In genomic region chr15:79863886-79864285, GRCh38 we compare ENCODE assay signal across 1 cellular context.
TF ChIP-seq lines count a peak whose summit lies in the region.

No MANE protein-coding gene starts in this region.

TF ChIP-seq in K562, 482 proteins besides CTCF, POLR2A, EP300 and RAD21:
- peak; percentile 60 for TF ChIP-seq MEIS2 (IDR thresholded peaks at IDR 0.05; ENCODE audit: partially characterized antibody)
- TF ChIP-seq ZNF511 (CRISPR knock-in tag; IDR thresholded peaks at IDR 0.05) = no peak
- TF ChIP-seq XRCC3 (IDR thresholded peaks at IDR 0.05) = no peak
- TF ChIP-seq TSC22D4 (tag; IDR thresholded peaks at IDR 0.05) = no peak
- TF ChIP-seq TEAD1 (CRISPR knock-in tag; IDR thresholded peaks at IDR 0.05) = no peak
- TF ChIP-seq GABPB2 (CRISPR knock-in tag; conservative IDR thresholded peaks at IDR 0.05) = no peak
- no peak for TF ChIP-seq DMBX1 (CRISPR knock-in tag; IDR thresholded peaks at IDR 0.05; ENCODE audit: borderline replicate concordance)
- TF ChIP-seq ZBTB1 (CRISPR knock-in tag; IDR thresholded peaks at IDR 0.05; ENCODE audit: borderline replicate concordance, low read depth) = no peak
- TF ChIP-seq ZBTB33 (CRISPR knock-in tag; IDR thresholded peaks at IDR 0.05) = no peak
- no peak for TF ChIP-seq SMAD4 (CRISPR knock-in tag; conservative IDR thresholded peaks at IDR 0.05)
- TF ChIP-seq NFYB (IDR thresholded peaks at IDR 0.05; ENCODE audit: extremely low read depth, insufficient read length) = no peak
- no peak for TF ChIP-seq PBX2 (CRISPR knock-in tag; IDR thresholded peaks at IDR 0.05; ENCODE audit: low read depth)
- no peak; the same call in 1 of the 2 replicates for TF ChIP-seq PBX2 (tag; conservative IDR thresholded peaks at IDR 0.05; ENCODE audit: low read depth)
- no peak for TF ChIP-seq KLF10 (CRISPR knock-in tag; IDR thresholded peaks at IDR 0.05)
- no peak for TF ChIP-seq ZNF384 (IDR thresholded peaks at IDR 0.05; ENCODE audit: low read depth, low read length)
- TF ChIP-seq RERE (CRISPR knock-in tag; IDR thresholded peaks at IDR 0.05; ENCODE audit: borderline replicate concordance) = no peak
- no peak for TF ChIP-seq TEAD4 (IDR thresholded peaks at IDR 0.05; ENCODE audit: low read length)
- no peak for TF ChIP-seq TEAD4 (CRISPR knock-in tag; IDR thresholded peaks at IDR 0.05; ENCODE audit: borderline replicate concordance)
- peak; percentile 50 for TF ChIP-seq ARID1B (IDR thresholded peaks at IDR 0.05)
- no peak for TF ChIP-seq SFPQ (IDR thresholded peaks at IDR 0.05; ENCODE audit: low read depth, low read length)
- TF ChIP-seq KLF16 (IDR thresholded peaks at IDR 0.05) = no peak
- TF ChIP-seq FOSL1 (tag; conservative IDR thresholded peaks at IDR 0.05) = peak; percentile 90
- peak; percentile 52 for TF ChIP-seq TCF3 (CRISPR knock-in tag; IDR thresholded peaks at IDR 0.05)
- no peak for TF ChIP-seq CEBPG (CRISPR knock-in tag; IDR thresholded peaks at IDR 0.05)
- no peak for TF ChIP-seq CEBPG (tag; conservative IDR thresholded peaks at IDR 0.05 in 1 of 2, IDR thresholded peaks at IDR 0.05 in 1 of 2)
- no peak for TF ChIP-seq HMGXB4 (CRISPR knock-in tag; IDR thresholded peaks at IDR 0.05)
- TF ChIP-seq SREBF1 (IDR thresholded peaks at IDR 0.05; ENCODE audit: borderline replicate concordance, low read depth, low read length) = no peak
- no peak for TF ChIP-seq CGGBP1 (CRISPR knock-in tag; IDR thresholded peaks at IDR 0.05)
- TF ChIP-seq ZC3H4 (CRISPR knock-in tag; IDR thresholded peaks at IDR 0.05; ENCODE audit: borderline replicate concordance) = no peak
- peak; percentile 42 for TF ChIP-seq CBFA2T3 (IDR thresholded peaks at IDR 0.05)
- peak; percentile 33 for TF ChIP-seq ATF3 (IDR thresholded peaks at IDR 0.05)
- TF ChIP-seq ATF3 (CRISPR knock-in tag; conservative IDR thresholded peaks at IDR 0.05) = no peak
- no peak for TF ChIP-seq ZNF146 (CRISPR knock-in tag; IDR thresholded peaks at IDR 0.05; ENCODE audit: unreplicated experiment)
- no peak for TF ChIP-seq JUND (IDR thresholded peaks at IDR 0.05; ENCODE audit: borderline replicate concordance, low read depth, low read length)
- TF ChIP-seq JUND (tag; IDR thresholded peaks at IDR 0.05; ENCODE audit: borderline replicate concordance, low read depth, low read length) = no peak
